Comparison of ENCODE assay signal across 19 cellular contexts in the genomic region with DNA sequence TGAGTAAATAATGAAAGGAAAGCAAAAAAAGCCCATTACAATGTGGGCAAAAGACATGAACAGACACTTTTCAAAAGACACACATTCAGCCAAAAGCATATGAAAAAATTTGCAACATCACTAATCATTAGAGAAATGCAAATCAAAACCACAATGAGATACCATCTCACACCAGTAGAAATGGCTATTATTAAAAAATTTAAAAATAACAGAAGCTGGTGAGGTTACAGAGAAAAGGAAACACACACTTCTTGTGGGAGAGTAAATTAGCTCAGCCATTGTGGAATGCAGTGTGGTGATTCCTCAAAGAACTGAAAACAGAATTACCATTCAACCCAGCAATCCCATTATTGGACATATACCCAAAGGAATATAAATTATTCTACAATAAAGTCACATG.
DNase-seq lines count a peak whose midpoint lies in the region; ATAC-seq, FAIRE-seq and TF ChIP-seq lines count a peak whose summit lies in the region.
"Had no signal": no experiment of that assay in that cellular context is flagged by ENCODE, and none has a peak within 500 bp of the region (broad histone marks: within the 10 kb centered on the region; RNA-seq: fewer than 3 reads in every experiment).

No MANE protein-coding gene starts in this region.

- H3K36me3 Mint-ChIP-seq in astrocyte (ENCODE audit: low read depth, unreplicated experiment) (no peaks in the 10 kb centered on the region), osteocyte (ENCODE audit: unreplicated experiment) (peaks cover 8% of the 10 kb centered on the region)
- no peaks in the 10 kb centered on the region for H3K36me3 Mint-ChIP-seq in CD4-positive, alpha-beta T cell (ENCODE audit: low read depth)
- H3K36me3 Mint-ChIP-seq: CD8-positive, alpha-beta T cell had no signal

- H3K9me3 Mint-ChIP-seq in astrocyte (ENCODE audit: unreplicated experiment) (no peaks in the 10 kb centered on the region), osteocyte (ENCODE audit: unreplicated experiment) (peaks cover 14% of the 10 kb centered on the region)
- peaks cover 5% of the 10 kb centered on the region for H3K9me3 Mint-ChIP-seq in CD4-positive, alpha-beta T cell

- TF ChIP-seq CTCF in MM.1S (IDR thresholded peaks at IDR 0.05; ENCODE audit: low read length) (no peak), astrocyte (IDR thresholded peaks at IDR 0.05; ENCODE audit: insufficient read depth, low read depth, low read length) (no peak), osteocyte (IDR thresholded peaks at IDR 0.05) (no peak)
- TF ChIP-seq CTCF in CD4-positive, alpha-beta T cell (IDR thresholded peaks at IDR 0.05) = no peak

- no peaks in the 10 kb centered on the region for H3K36me3 ChIP-seq in MM.1S (replicated peaks; ENCODE audit: insufficient read depth, low read length)
- no peaks in the 10 kb centered on the region for H3K36me3 ChIP-seq in astrocyte (ENCODE audit: insufficient read depth, low read length)
- H3K36me3 ChIP-seq: BE2C had no signal

- H3K27me3 Mint-ChIP-seq in astrocyte (ENCODE audit: low read depth, unreplicated experiment) (no peaks in the 10 kb centered on the region), osteocyte (ENCODE audit: unreplicated experiment) (no peaks in the 10 kb centered on the region)
- no peaks in the 10 kb centered on the region for H3K27me3 Mint-ChIP-seq in CD4-positive, alpha-beta T cell

- no peaks in the 10 kb centered on the region for H3K9me3 ChIP-seq in MM.1S (replicated peaks; ENCODE audit: insufficient read depth, low read length)
- H3K9me3 ChIP-seq in astrocyte (ENCODE audit: insufficient read depth, low read depth, low read length) = no peaks in the 10 kb centered on the region
- no peaks in the 10 kb centered on the region for H3K9me3 ChIP-seq in CD4-positive, alpha-beta T cell (ENCODE audit: control insufficient read depth, low read length)
- H3K9me3 ChIP-seq: BE2C had no signal

- no peaks in the 10 kb centered on the region for H3K9me2 ChIP-seq in MM.1S (replicated peaks; ENCODE audit: insufficient read depth, low read length)

- H3K27ac ChIP-seq in MM.1S (ENCODE audit: low read length) (no peak overlapping the region), astrocyte (ENCODE audit: low read depth, low read length) (peak overlapping the region; percentile 14)
- H3K27ac ChIP-seq in CD4-positive, alpha-beta T cell (ENCODE audit: low read depth, low read length) = no peak overlapping the region
- H3K27ac ChIP-seq: C4-2B had no signal

- no peak overlapping the region for H2AFZ ChIP-seq in MM.1S (ENCODE audit: low read length)
- H2AFZ ChIP-seq in astrocyte (ENCODE audit: low read depth, low read length) = no peak overlapping the region
- H2AFZ ChIP-seq: GM23338 had no signal

- H3K9ac ChIP-seq in MM.1S (ENCODE audit: low read length) (no peak overlapping the region), astrocyte (ENCODE audit: low read length) (no peak overlapping the region)

- DNase-seq in EH (ENCODE audit: low read depth) = peak; percentile 55
- DNase-seq in MM.1S = peak; percentile 24
- peak; percentile 30 for DNase-seq in astrocyte (ENCODE audit: low read depth)
- DNase-seq in osteocyte (ENCODE audit: extremely low spot score, unreplicated experiment) = no peak
- no peak for DNase-seq in NCI-H510A treated with DMSO at 0.1 percent for 48 hours (lab: John Stamatoyannopoulos, UW)
- DNase-seq in occipital lobe (lab: John Stamatoyannopoulos, UW) = no peak
- no peak for DNase-seq in CD4-positive, alpha-beta T cell
- DNase-seq: BE2C; CD8-positive, alpha-beta T cell; COR-L47; DMS153; DMS79 treated with DMSO at 0.1 percent for 48 hours; GDM1; H7 had no signal

- no peaks in the 10 kb centered on the region for H3F3A ChIP-seq in MM.1S (ENCODE audit: insufficient read depth, low read length)

- FAIRE-seq in astrocyte (lab: Jason Lieb, UNC) = no peak
- FAIRE-seq: D721Med, GM12892 had no signal

- H3K79me2 ChIP-seq in MM.1S (ENCODE audit: low read length) = no peaks in the 10 kb centered on the region
- H3K79me2 ChIP-seq in astrocyte (ENCODE audit: insufficient read depth, low read length) = no peaks in the 10 kb centered on the region

- intact Hi-C loops in CD4-positive, alpha-beta T cell (cut with DNase I, micrococcal nuclease) = no loop called here

- H3K4me3 ChIP-seq in MM.1S (ENCODE audit: low read length) = no peak overlapping the region
- H3K4me3 ChIP-seq in astrocyte (ENCODE audit: insufficient read depth, low read depth, low read length) = no peak overlapping the region
- H3K4me3 ChIP-seq: GM23338 had no signal

- no peaks in the 10 kb centered on the region for H3K4me1 ChIP-seq in MM.1S (ENCODE audit: low read length)
- H3K4me1 ChIP-seq in astrocyte (ENCODE audit: insufficient read depth, low read length) = peaks cover 47% of the 10 kb centered on the region
- H3K4me1 ChIP-seq: BE2C had no signal

- H3K4me2 ChIP-seq in MM.1S (ENCODE audit: low read depth, low read length) = no peak overlapping the region
- no peak overlapping the region for H3K4me2 ChIP-seq in astrocyte (ENCODE audit: low read length)
- H3K4me2 ChIP-seq: GM23338 had no signal

- H4K20me1 ChIP-seq in MM.1S (ENCODE audit: insufficient read depth, low read length) (no peaks in the 10 kb centered on the region), astrocyte (ENCODE audit: insufficient read depth, low read length) (no peaks in the 10 kb centered on the region)

- H3K27ac Mint-ChIP-seq in astrocyte (ENCODE audit: unreplicated experiment) = peak overlapping the region; percentile 100
- H3K27ac Mint-ChIP-seq in osteocyte (ENCODE audit: unreplicated experiment) = peak overlapping the region; percentile 88
- no peak overlapping the region for H3K27ac Mint-ChIP-seq in CD4-positive, alpha-beta T cell
- H3K27ac Mint-ChIP-seq: CD8-positive, alpha-beta T cell; GM23338 had no signal

- POLR2A ChIA-PET in CD4-positive, alpha-beta T cell (lab: Charles Lee) = no interaction called here

- no peak for ATAC-seq in CD4-positive, alpha-beta T cell (ENCODE audit: poor library complexity)
- no peak for ATAC-seq in GM21786 (IDR thresholded peaks at IDR 0.05; ENCODE audit: unreplicated experiment)
- ATAC-seq: CD8-positive, alpha-beta T cell; GM23338 had no signal

- no peaks in the 10 kb centered on the region for H3K27me3 ChIP-seq in MM.1S (replicated peaks; ENCODE audit: insufficient read depth, low read length)
- no peaks in the 10 kb centered on the region for H3K27me3 ChIP-seq in astrocyte (ENCODE audit: insufficient read depth, low read length)
- no peaks in the 10 kb centered on the region for H3K27me3 ChIP-seq in CD4-positive, alpha-beta T cell (ENCODE audit: control insufficient read depth, insufficient read depth, low read length)
- H3K27me3 ChIP-seq: BE2C had no signal

- H3K4me1 Mint-ChIP-seq in astrocyte (ENCODE audit: low read depth, unreplicated experiment) (peaks cover 64% of the 10 kb centered on the region), osteocyte (ENCODE audit: unreplicated experiment) (peaks cover 70% of the 10 kb centered on the region)
- no peaks in the 10 kb centered on the region for H3K4me1 Mint-ChIP-seq in CD4-positive, alpha-beta T cell (ENCODE audit: low read depth)

- CTCF ChIA-PET in CD4-positive, alpha-beta T cell (lab: Charles Lee) = no interaction called here

- no peak overlapping the region for H3K4me3 Mint-ChIP-seq in astrocyte (ENCODE audit: unreplicated experiment)
- no peak overlapping the region for H3K4me3 Mint-ChIP-seq in osteocyte (ENCODE audit: unreplicated experiment)
- no peak overlapping the region for H3K4me3 Mint-ChIP-seq in CD4-positive, alpha-beta T cell
- H3K4me3 Mint-ChIP-seq: CD8-positive, alpha-beta T cell; GM23338 had no signal

Comparison
In these comparisons a context has a peak if more than half of its experiments do, and no peak if none do; other contexts are left out.
1. DNase-seq: peak in EH (single experiment), MM.1S (single experiment) and astrocyte (single experiment); none in osteocyte (single experiment), NCI-H510A treated with DMSO at 0.1 percent for 48 hours (single experiment), occipital lobe (single experiment) and CD4-positive, alpha-beta T cell (0 of 10).